In the genomic region with DNA sequence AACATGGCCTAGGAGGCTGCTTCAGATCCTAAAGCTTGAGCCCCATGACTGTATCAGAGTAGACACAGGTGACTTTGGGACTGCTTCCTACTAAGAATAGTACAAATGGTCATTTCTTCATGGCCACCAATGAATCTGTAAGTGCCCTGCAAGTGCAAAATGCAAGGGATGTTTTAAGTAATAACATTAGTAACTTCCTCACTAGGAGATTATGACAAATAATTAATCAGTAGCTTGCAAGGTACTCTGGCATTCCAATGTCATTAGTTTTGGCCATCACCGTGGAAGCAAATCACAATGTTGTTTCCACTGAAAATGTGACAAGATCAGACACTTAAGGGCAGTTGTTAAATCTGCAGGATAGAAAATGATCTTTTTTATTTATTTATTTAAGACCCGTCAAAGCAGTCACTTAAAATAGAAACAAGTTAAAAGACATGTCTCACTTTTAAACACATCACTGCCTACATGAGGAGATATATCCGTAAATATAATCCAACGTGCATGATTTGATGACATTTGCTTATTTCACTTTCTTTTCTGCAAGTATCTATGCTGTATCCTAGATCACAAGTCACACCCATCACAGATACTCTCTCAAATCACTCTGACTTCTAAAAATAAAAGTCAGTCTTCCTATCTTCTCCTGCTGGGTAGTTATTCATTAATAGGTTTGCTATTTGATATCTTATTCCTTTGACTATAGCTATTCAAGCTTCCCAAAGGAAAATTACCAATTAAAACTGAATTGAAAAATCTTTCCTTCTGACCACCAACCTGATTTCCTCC, we compare ENCODE assay signal across 19 cellular contexts.
A peak's percentile ranks its signal among the peaks of the same experiment; 100 is the strongest.
DNase-seq lines count a peak whose midpoint lies in the region; ATAC-seq and TF ChIP-seq lines count a peak whose summit lies in the region.
"Had no signal": no experiment of that assay in that cellular context is flagged by ENCODE, and none has a peak within 500 bp of the region (broad histone marks: within the 10 kb centered on the region; RNA-seq: fewer than 3 reads in every experiment).

No MANE protein-coding gene starts in this region.

- DNase-seq in activated T-cell treated with anti-CD3 and anti-CD28 coated beads, Interleukin-2, amount 50 U/mL, for 72 hours, result no peak
- no peak for DNase-seq in activated T-cell treated with anti-CD3 and anti-CD28 coated beads, Interleukin-2, amount 50 U/mL, for 48 hours
- peak; percentile 46 for DNase-seq in RWPE1 (ENCODE audit: low spot score)
- peak; percentile 46 for DNase-seq in fibroblast of mammary gland (ENCODE audit: low read depth)
- no peak for DNase-seq in D341Med (ENCODE audit: low spot score)
- DNase-seq: activated CD4-positive, alpha-beta T cell treated with anti-CD3 and anti-CD28 coated beads for 4 hours; activated naive CD4-positive, alpha-beta T cell treated with anti-CD3 and anti-CD28 coated beads for 36 hours; CD8-positive, alpha-beta T cell; GDM1; Kasumi-1; naive thymus-derived CD4-positive, alpha-beta T cell; NCI-H1694; NCI-H345; SIG-M5; stimulated activated naive CD4-positive, alpha-beta T cell treated with Interleukin-2 at 50 U/mL for 16 hours had no signal

- H3K4me3 ChIP-seq in fibroblast of mammary gland (ENCODE audit: control insufficient read depth, low read depth, low read length) (no peak overlapping the region), skeletal muscle satellite cell (ENCODE audit: low read length) (no peak overlapping the region)

- no peaks in the 10 kb centered on the region for H3K27me3 Mint-ChIP-seq in activated T-cell treated with anti-CD3 and anti-CD28 coated beads, Interleukin-2, amount 50 U/mL, for 72 hours (ENCODE audit: low read depth)
- H3K27me3 Mint-ChIP-seq: dendritic cell treated with granulocyte-macrophage colony-stimulating factor and Interleukin-4, amounts not matched to agents 40 ng/mL and 50 ng/mL, for 4 days; naive thymus-derived CD4-positive, alpha-beta T cell had no signal

- POLR2A ChIA-PET in RWPE1 (lab: Yijun Ruan, JAX; ENCODE audit: low non-redundant PET), result no interaction called here

- H3K9ac ChIP-seq in skeletal muscle satellite cell (ENCODE audit: low read depth, low read length), result no peak overlapping the region

- no peaks in the 10 kb centered on the region for H3K36me3 ChIP-seq in skeletal muscle satellite cell (ENCODE audit: insufficient read depth, low read length)

- peak overlapping the region; percentile 56 for H3K27ac Mint-ChIP-seq in activated T-cell treated with anti-CD3 and anti-CD28 coated beads, Interleukin-2, amount 50 U/mL, for 72 hours
- H3K27ac Mint-ChIP-seq: activated naive CD4-positive, alpha-beta T cell treated with anti-CD3 and anti-CD28 coated beads for 36 hours; CD8-positive, alpha-beta T cell; dendritic cell treated with granulocyte-macrophage colony-stimulating factor and Interleukin-4, amounts not matched to agents 40 ng/mL and 50 ng/mL, for 4 days had no signal

- CTCF ChIA-PET in RWPE1 (lab: Yijun Ruan, JAX), result no interaction called here

- ATAC-seq in activated T-cell treated with anti-CD3 and anti-CD28 coated beads, Interleukin-2, amount 50 U/mL, for 72 hours (replicated peaks in 1 of 2), result no peak
- ATAC-seq in GM21528 (IDR thresholded peaks at IDR 0.05; ENCODE audit: low FRiP score, unreplicated experiment), result no peak
- ATAC-seq in HG03025 (IDR thresholded peaks at IDR 0.05; ENCODE audit: low FRiP score, unreplicated experiment), result no peak
- ATAC-seq: CD8-positive, alpha-beta T cell; naive thymus-derived CD4-positive, alpha-beta T cell had no signal

- H3K27me3 ChIP-seq in skeletal muscle satellite cell (ENCODE audit: control insufficient read depth, insufficient read depth, low read length), result no peaks in the 10 kb centered on the region

- H3K9me3 ChIP-seq in skeletal muscle satellite cell (replicated peaks; ENCODE audit: low read length), result no peaks in the 10 kb centered on the region

- H3K4me1 Mint-ChIP-seq in activated T-cell treated with anti-CD3 and anti-CD28 coated beads, Interleukin-2, amount 50 U/mL, for 72 hours (ENCODE audit: low read depth), result peaks cover 8% of the 10 kb centered on the region

- no peaks in the 10 kb centered on the region for H3K9me3 Mint-ChIP-seq in activated T-cell treated with anti-CD3 and anti-CD28 coated beads, Interleukin-2, amount 50 U/mL, for 72 hours
- H3K9me3 Mint-ChIP-seq: activated naive CD4-positive, alpha-beta T cell treated with anti-CD3 and anti-CD28 coated beads for 36 hours; CD8-positive, alpha-beta T cell; dendritic cell treated with granulocyte-macrophage colony-stimulating factor and Interleukin-4, amounts not matched to agents 40 ng/mL and 50 ng/mL, for 4 days; naive thymus-derived CD4-positive, alpha-beta T cell had no signal

- H3K4me2 ChIP-seq in skeletal muscle satellite cell (ENCODE audit: low read length), result peak overlapping the region; percentile 9

- no peak overlapping the region for H3K4me3 Mint-ChIP-seq in activated T-cell treated with anti-CD3 and anti-CD28 coated beads, Interleukin-2, amount 50 U/mL, for 72 hours
- H3K4me3 Mint-ChIP-seq: activated naive CD4-positive, alpha-beta T cell treated with anti-CD3 and anti-CD28 coated beads for 36 hours; CD8-positive, alpha-beta T cell; dendritic cell treated with granulocyte-macrophage colony-stimulating factor and Interleukin-4, amounts not matched to agents 40 ng/mL and 50 ng/mL, for 4 days; naive thymus-derived CD4-positive, alpha-beta T cell had no signal

- H3K27ac ChIP-seq in RWPE1, result no peak overlapping the region

- peaks cover 16% of the 10 kb centered on the region for H3K4me1 ChIP-seq in skeletal muscle satellite cell (ENCODE audit: control insufficient read depth, insufficient read depth, low read length)

- H3K36me3 Mint-ChIP-seq in activated T-cell treated with anti-CD3 and anti-CD28 coated beads, Interleukin-2, amount 50 U/mL, for 72 hours (ENCODE audit: insufficient read depth in 2 of 2), result peaks cover 2 to 9% of the 10 kb centered on the region in 2 donors

- TF ChIP-seq CTCF in RWPE1 (conservative IDR thresholded peaks at IDR 0.05; ENCODE audit: low read depth) (no peak), fibroblast of mammary gland (conservative IDR thresholded peaks at IDR 0.05; ENCODE audit: control insufficient read depth, insufficient read depth, low read depth, low read length) (no peak)

Comparison
In these comparisons a context has a peak if more than half of its experiments do, and no peak if none do; other contexts are left out.
1. DNase-seq: peak in RWPE1 (single experiment) and fibroblast of mammary gland (single experiment); none in activated T-cell treated with anti-CD3 and anti-CD28 coated beads, Interleukin-2, amount 50 U/mL, for 72 hours (0 of 2), activated T-cell treated with anti-CD3 and anti-CD28 coated beads, Interleukin-2, amount 50 U/mL, for 48 hours (0 of 2) and D341Med (single experiment).